In the genomic region with DNA sequence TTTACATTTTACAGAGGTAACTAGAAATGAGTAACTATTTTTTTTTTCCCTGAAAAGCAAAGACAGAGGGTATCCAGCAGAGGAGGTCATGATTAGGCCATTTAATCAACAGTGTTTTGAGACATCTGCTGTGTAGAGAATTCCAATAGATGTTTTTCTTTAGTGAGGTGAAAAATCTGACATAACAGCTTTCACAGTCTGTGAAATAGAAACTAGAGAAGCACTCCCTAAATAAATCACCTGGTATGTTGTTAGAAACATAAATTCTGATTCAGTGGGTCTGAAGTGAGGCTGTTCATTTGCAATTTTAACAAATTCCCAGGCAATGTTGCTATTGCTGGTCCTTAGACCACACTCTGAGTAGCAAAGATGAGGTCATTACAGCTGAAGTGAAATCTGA, we compare ENCODE assay signal across 31 cellular contexts.
"Had no signal": no experiment of that assay in that cellular context is flagged by ENCODE, and none has a peak within 500 bp of the region (broad histone marks: within the 10 kb centered on the region; RNA-seq: fewer than 3 reads in every experiment).

No MANE protein-coding gene starts in this region.

- H3K9me3 ChIP-seq: adrenal gland, body of pancreas, breast epithelium had no signal

- DNase-seq: activated B cell treated with CpG ODN at 0.5 μM for 24 hours; activated CD4-positive, alpha-beta memory T cell treated with anti-CD3 and anti-CD28 coated beads for 36 hours; activated CD4-positive, alpha-beta T cell treated with anti-CD3 and anti-CD28 coated beads for 4 hours; activated CD4-positive, alpha-beta T cell treated with anti-CD3 and anti-CD28 coated beads, Interleukin-2, amount 10 ng/mL, durations not matched to agents 24 days and 14 days; activated CD4-positive, alpha-beta T cell treated with anti-CD3 and anti-CD28 coated beads, Interleukin-2, amount 50 U/mL, for 1 hour; activated CD4-positive, alpha-beta T cell treated with anti-CD3 and anti-CD28 coated beads, Interleukin-2, amount 50 U/mL, for 4 hours; activated CD4-positive, CD25-positive, alpha-beta regulatory T cell treated with anti-CD3 and anti-CD28 coated beads, Interleukin-2, amount 50 U/mL, for 72 hours; activated CD8-positive, alpha-beta memory T cell treated with anti-CD3 and anti-CD28 coated beads, Interleukin-2, amount 50 U/mL, for 4 hours; activated CD8-positive, alpha-beta T cell treated with anti-CD3 and anti-CD28 coated beads for 36 hours; activated effector memory CD4-positive, alpha-beta T cell treated with anti-CD3 and anti-CD28 coated beads, Interleukin-2, amount 50 U/mL, for 16 hours; activated gamma-delta T cell treated with Interleukin-2 at 50 U/mL for 16 hours; activated naive CD4-positive, alpha-beta T cell; activated naive CD4-positive, alpha-beta T cell treated with anti-CD3 and anti-CD28 coated beads for 36 hours; activated naive CD4-positive, alpha-beta T cell treated with anti-CD3 and anti-CD28 coated beads, Interleukin-2, amount 50 U/mL, for 16 hours; activated naive CD8-positive, alpha-beta T cell treated with anti-CD3 and anti-CD28 coated beads for 36 hours; activated T-cell treated with anti-CD3 and anti-CD28 coated beads for 4 hours; activated T-cell treated with anti-CD3 and anti-CD28 coated beads, Interleukin-2, amount 50 U/mL, for 1 hour; activated T-cell treated with anti-CD3 and anti-CD28 coated beads, Interleukin-2, amount 50 U/mL, for 4 hours; activated T-cell treated with anti-CD3 and anti-CD28 coated beads, Interleukin-2, amount 50 U/mL, for 72 hours; adrenal gland; amniotic stem cell; aorta; body of pancreas; brain microvascular endothelial cell; central memory CD4-positive, alpha-beta T cell; T-helper 2 cell; T-helper 9 cell had no signal

- H3K27me3 ChIP-seq: adrenal gland, body of pancreas, brain microvascular endothelial cell, breast epithelium had no signal

- ATAC-seq: activated CD8-positive, alpha-beta T cell treated with anti-CD3 and anti-CD28 coated beads for 36 hours; activated naive CD4-positive, alpha-beta T cell treated with anti-CD3 and anti-CD28 coated beads, Interleukin-2, amount 50 U/mL, for 72 hours; activated T-cell treated with anti-CD3 and anti-CD28 coated beads, Interleukin-2, amount 50 U/mL, for 4 hours; activated T-cell treated with anti-CD3 and anti-CD28 coated beads, Interleukin-2, amount 50 U/mL, for 72 hours; activated T-helper 17 cell treated with anti-CD3 and anti-CD28 coated beads, Interleukin-2, amount 50 U/mL, for 72 hours; body of pancreas had no signal

- H3K27ac ChIP-seq: adrenal gland, body of pancreas, brain microvascular endothelial cell, breast epithelium, VCaP had no signal

- H3K4me1 ChIP-seq: adrenal gland, body of pancreas, breast epithelium had no signal

- H3K4me3 ChIP-seq: adrenal gland, body of pancreas, breast epithelium had no signal

- H3K36me3 ChIP-seq: adrenal gland, brain microvascular endothelial cell, breast epithelium had no signal
